ENCODE assay signal across 27 cellular contexts in the genomic region with DNA sequence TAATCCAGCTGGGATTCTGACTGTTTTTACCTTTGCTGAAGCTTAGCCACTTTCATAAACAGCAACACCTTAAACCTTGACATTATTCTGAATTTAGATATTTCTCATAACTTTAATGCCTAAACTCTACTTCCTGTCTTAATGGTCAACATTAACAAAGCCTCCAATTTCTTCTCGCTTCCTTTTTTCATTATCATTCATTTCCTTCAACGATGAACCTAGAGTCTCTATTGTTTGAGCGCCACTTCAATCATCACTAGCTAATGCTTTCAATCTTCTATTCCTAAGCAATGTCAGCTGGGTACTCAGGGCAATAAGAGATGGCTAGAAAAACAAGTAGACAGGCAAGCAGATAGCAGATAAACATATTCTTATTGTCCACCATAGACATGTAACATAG.
DNase-seq lines count a peak whose midpoint lies in the region; ATAC-seq lines count a peak whose summit lies in the region.
"Had no signal": no experiment of that assay in that cellular context is flagged by ENCODE, and none has a peak within 500 bp of the region (broad histone marks: within the 10 kb centered on the region; RNA-seq: fewer than 3 reads in every experiment).

No MANE protein-coding gene starts in this region.

- DNase-seq in UCSD-AML1 (lab: John Stamatoyannopoulos, UW; ENCODE audit: unreplicated experiment) (no peak), HAP-1 (ENCODE audit: low spot score in 2 of 2) (no peak), ecto neural progenitor cell (ENCODE audit: low spot score) (no peak)
- no peak for DNase-seq in activated naive CD4-positive, alpha-beta T cell treated with anti-CD3 and anti-CD28 coated beads for 36 hours
- DNase-seq: activated CD8-positive, alpha-beta T cell treated with anti-CD3 and anti-CD28 coated beads for 36 hours; activated gamma-delta T cell treated with Interleukin-2 at 50 U/mL for 16 hours; activated T-cell treated with anti-CD3 and anti-CD28 coated beads for 4 hours; body of pancreas; DMS53; effector memory CD4-positive, alpha-beta T cell; erythroblast; head of caudate nucleus; kidney glomerular epithelial cell; NCI-H2029 treated with DMSO at 0.1 percent for 48 hours; NCI-H510A; posterior cingulate gyrus; SIG-M5; stimulated activated naive CD4-positive, alpha-beta T cell treated with Interleukin-2 at 50 U/mL for 16 hours; SW 1271; testis had no signal

- no peak overlapping the region for H3K4me3 ChIP-seq in HAP-1
- H3K4me3 ChIP-seq: body of pancreas, testis had no signal

- H3K27me3 Mint-ChIP-seq in activated naive CD4-positive, alpha-beta T cell treated with anti-CD3 and anti-CD28 coated beads for 36 hours (ENCODE audit: low read depth) = no peaks in the 10 kb centered on the region
- H3K27me3 Mint-ChIP-seq: activated CD8-positive, alpha-beta T cell treated with anti-CD3 and anti-CD28 coated beads for 36 hours; B cell had no signal

- H3K27ac Mint-ChIP-seq in activated naive CD4-positive, alpha-beta T cell treated with anti-CD3 and anti-CD28 coated beads for 36 hours = no peak overlapping the region
- H3K27ac Mint-ChIP-seq: activated CD8-positive, alpha-beta T cell treated with anti-CD3 and anti-CD28 coated beads for 36 hours; B cell had no signal

- no peaks in the 10 kb centered on the region for H3K4me1 ChIP-seq in HAP-1
- H3K4me1 ChIP-seq: body of pancreas, testis had no signal

- CTCF ChIA-PET in activated naive CD4-positive, alpha-beta T cell treated with anti-CD3 and anti-CD28 coated beads for 36 hours (lab: Charles Lee) = interaction anchor here (0.6 kb wide), 1 partner anchor 302 kb away, joined by 3 read pairs; no protein-coding TSS in a partner anchor

- in situ Hi-C loops in HAP-1 (cut with MboI; ENCODE audit: low sequenced_read_pairs) = no loop called here

- H3K4me3 Mint-ChIP-seq in activated naive CD4-positive, alpha-beta T cell treated with anti-CD3 and anti-CD28 coated beads for 36 hours = no peak overlapping the region
- H3K4me3 Mint-ChIP-seq: activated CD8-positive, alpha-beta T cell treated with anti-CD3 and anti-CD28 coated beads for 36 hours; B cell; neural crest cell had no signal

- no peaks in the 10 kb centered on the region for H3K9me3 ChIP-seq in HAP-1
- H3K9me3 ChIP-seq: body of pancreas, testis had no signal

- H3K9me3 Mint-ChIP-seq in activated naive CD4-positive, alpha-beta T cell treated with anti-CD3 and anti-CD28 coated beads for 36 hours = no peaks in the 10 kb centered on the region
- H3K9me3 Mint-ChIP-seq: activated CD8-positive, alpha-beta T cell treated with anti-CD3 and anti-CD28 coated beads for 36 hours; neural crest cell had no signal

- H3K36me3 Mint-ChIP-seq in activated naive CD4-positive, alpha-beta T cell treated with anti-CD3 and anti-CD28 coated beads for 36 hours (ENCODE audit: low read depth) = no peaks in the 10 kb centered on the region

- no peaks in the 10 kb centered on the region for H3K36me3 ChIP-seq in HAP-1 (replicated peaks)

- ATAC-seq in GM18508 (IDR thresholded peaks at IDR 0.05; ENCODE audit: insufficient read depth, unreplicated experiment) (peak; percentile 77), GM19397 (IDR thresholded peaks at IDR 0.05; ENCODE audit: unreplicated experiment) (peak; percentile 60), HG02759 (IDR thresholded peaks at IDR 0.05; ENCODE audit: unreplicated experiment) (peak; percentile 74), HG03378 (IDR thresholded peaks at IDR 0.05; ENCODE audit: unreplicated experiment) (peak; percentile 57)
- ATAC-seq: activated CD8-positive, alpha-beta T cell treated with anti-CD3 and anti-CD28 coated beads for 36 hours; body of pancreas; sciatic nerve had no signal

- H3K4me1 Mint-ChIP-seq in activated naive CD4-positive, alpha-beta T cell treated with anti-CD3 and anti-CD28 coated beads for 36 hours (ENCODE audit: low read depth) = no peaks in the 10 kb centered on the region
- H3K4me1 Mint-ChIP-seq: neural crest cell had no signal

- H3K27me3 ChIP-seq in HAP-1 (ENCODE audit: low read depth) = no peaks in the 10 kb centered on the region; the same call in 1 of the 2 replicates
- H3K27me3 ChIP-seq: body of pancreas, testis had no signal

- intact Hi-C loops in activated naive CD4-positive, alpha-beta T cell treated with anti-CD3 and anti-CD28 coated beads for 36 hours (cut with micrococcal nuclease) = no loop called here
